1 cellular context compared by ENCODE assay signal in the genomic region with DNA sequence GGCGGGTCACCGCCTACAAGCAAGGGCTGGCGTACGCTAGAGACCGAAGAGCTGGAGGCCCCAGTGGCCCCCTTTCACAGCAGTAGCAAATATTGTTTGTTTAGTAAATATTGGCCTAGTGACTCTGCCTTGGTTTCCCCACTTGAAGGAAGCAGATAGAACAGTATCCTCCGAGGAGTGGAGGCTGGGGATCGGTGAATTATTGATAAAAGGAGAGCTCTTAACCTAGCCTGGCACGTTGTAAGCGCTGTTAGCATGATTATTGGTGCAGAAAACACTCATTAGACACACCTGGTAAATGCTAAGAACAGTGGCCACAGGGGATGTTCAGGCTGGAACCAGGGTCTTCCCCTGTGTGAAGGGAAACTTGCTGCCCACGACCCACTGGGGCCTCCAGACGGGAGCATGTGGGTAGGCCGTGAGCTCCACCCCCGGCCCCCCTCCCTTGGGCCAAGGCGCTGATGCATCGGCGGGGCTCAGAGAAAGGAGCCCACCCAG.
A peak's percentile ranks its signal among the peaks of the same experiment; 100 is the strongest.
TF ChIP-seq lines count a peak whose summit lies in the region.

No MANE protein-coding gene starts in this region.

TF ChIP-seq in A549, 52 proteins besides CTCF, POLR2A, EP300 and RAD21 (continued from another document):
- TF ChIP-seq, protein P1, sequence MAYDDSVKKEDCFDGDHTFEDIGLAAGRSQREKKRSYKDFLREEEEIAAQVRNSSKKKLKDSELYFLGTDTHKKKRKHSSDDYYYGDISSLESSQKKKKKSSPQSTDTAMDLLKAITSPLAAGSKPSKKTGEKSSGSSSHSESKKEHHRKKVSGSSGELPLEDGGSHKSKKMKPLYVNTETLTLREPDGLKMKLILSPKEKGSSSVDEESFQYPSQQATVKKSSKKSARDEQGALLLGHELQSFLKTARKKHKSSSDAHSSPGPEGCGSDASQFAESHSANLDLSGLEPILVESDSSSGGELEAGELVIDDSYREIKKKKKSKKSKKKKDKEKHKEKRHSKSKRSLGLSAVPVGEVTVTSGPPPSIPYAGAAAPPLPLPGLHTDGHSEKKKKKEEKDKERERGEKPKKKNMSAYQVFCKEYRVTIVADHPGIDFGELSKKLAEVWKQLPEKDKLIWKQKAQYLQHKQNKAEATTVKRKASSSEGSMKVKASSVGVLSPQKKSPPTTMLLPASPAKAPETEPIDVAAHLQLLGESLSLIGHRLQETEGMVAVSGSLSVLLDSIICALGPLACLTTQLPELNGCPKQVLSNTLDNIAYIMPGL (CRISPR knock-in tag; IDR thresholded peaks at IDR 0.05; ENCODE audit: borderline replicate concordance) = peak; percentile 40; the same call in 1 of the 2 replicates
- 0 out of 2 replicates have a peak, but pooled peaks have one; percentile 26 for TF ChIP-seq HOXB13 (CRISPR knock-in tag; IDR thresholded peaks at IDR 0.05; ENCODE audit: low read depth)
- 0 out of 2 replicates have a peak, but pooled peaks have one; percentile 40 for TF ChIP-seq FOSB (CRISPR knock-in tag; IDR thresholded peaks at IDR 0.05)
- no peak for TF ChIP-seq ZSCAN20 (CRISPR knock-in tag; IDR thresholded peaks at IDR 0.05)
- 0 out of 2 replicates have a peak, but pooled peaks have one; percentile 50 for TF ChIP-seq TFCP2L1 (CRISPR knock-in tag; IDR thresholded peaks at IDR 0.05)
- no peak for TF ChIP-seq NPAS2 (CRISPR knock-in tag; IDR thresholded peaks at IDR 0.05; ENCODE audit: borderline replicate concordance)
- TF ChIP-seq, protein P2, sequence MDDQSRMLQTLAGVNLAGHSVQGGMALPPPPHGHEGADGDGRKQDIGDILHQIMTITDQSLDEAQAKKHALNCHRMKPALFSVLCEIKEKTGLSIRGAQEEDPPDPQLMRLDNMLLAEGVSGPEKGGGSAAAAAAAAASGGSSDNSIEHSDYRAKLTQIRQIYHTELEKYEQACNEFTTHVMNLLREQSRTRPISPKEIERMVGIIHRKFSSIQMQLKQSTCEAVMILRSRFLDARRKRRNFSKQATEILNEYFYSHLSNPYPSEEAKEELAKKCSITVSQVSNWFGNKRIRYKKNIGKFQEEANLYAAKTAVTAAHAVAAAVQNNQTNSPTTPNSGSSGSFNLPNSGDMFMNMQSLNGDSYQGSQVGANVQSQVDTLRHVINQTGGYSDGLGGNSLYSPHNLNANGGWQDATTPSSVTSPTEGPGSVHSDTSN (IDR thresholded peaks at IDR 0.05) = peak; percentile 22; the same call in 1 of the 2 replicates
- TF ChIP-seq SMC3 (IDR thresholded peaks at IDR 0.05) = no peak
